18 cellular contexts compared by ENCODE assay signal in genomic region chr14:55153951-55154350, GRCh38. TPM values are rescaled to one million over a fixed set of nuclear protein-coding genes. Genes with fewer than 3 reads are reported as not detected.
DNase-seq lines count a peak whose midpoint lies in the region; FAIRE-seq and TF ChIP-seq lines count a peak whose summit lies in the region.
"Had no signal": no experiment of that assay in that cellular context is flagged by ENCODE, and none has a peak within 500 bp of the region (broad histone marks: within the 10 kb centered on the region; RNA-seq: fewer than 3 reads in every experiment).

No MANE protein-coding gene starts in this region.

- H3K4me3 ChIP-seq in mesendoderm (ENCODE audit: low read length): no peak overlapping the region

- H4K8ac ChIP-seq in mesendoderm (ENCODE audit: low read depth, low read length): no peak overlapping the region

- no peak overlapping the region for H2BK5ac ChIP-seq in mesendoderm (ENCODE audit: low read length)

- no peak overlapping the region for H3K56ac ChIP-seq in mesendoderm (ENCODE audit: low read length)

- no peak overlapping the region for H3K18ac ChIP-seq in mesendoderm (ENCODE audit: low read length)

- no peak overlapping the region for H2BK120ac ChIP-seq in mesendoderm (ENCODE audit: low read depth, low read length)

- no CpG with 5 or more reads among the region's 3 CpGs for WGBS in mesendoderm (ENCODE audit: extremely low coverage, insufficient coverage, low lambda C conversion rate)

- H3K23ac ChIP-seq in mesendoderm (ENCODE audit: low read length): no peak overlapping the region

- no peak overlapping the region for H2AK5ac ChIP-seq in mesendoderm (ENCODE audit: low read length)

- H3K4ac ChIP-seq in mesendoderm (ENCODE audit: low read depth, low read length): no peak overlapping the region

- H3K36me3 ChIP-seq in mesendoderm (ENCODE audit: control insufficient read depth, insufficient read depth, low read length): no peaks in the 10 kb centered on the region

- H3K27me3 ChIP-seq in mesendoderm (ENCODE audit: insufficient read depth, low read length, poor library complexity): no peaks in the 10 kb centered on the region

- H3K4me1 ChIP-seq in mesendoderm (ENCODE audit: control insufficient read depth, low read depth, low read length): no peaks in the 10 kb centered on the region
- H3K4me1 ChIP-seq: Caco-2 had no signal

- H3K79me2 ChIP-seq in mesendoderm (ENCODE audit: control insufficient read depth, insufficient read depth, low read length): no peaks in the 10 kb centered on the region

- no peak overlapping the region for H3K9ac ChIP-seq in mesendoderm (ENCODE audit: low read length)

- H2BK15ac ChIP-seq in mesendoderm (replicated peaks; ENCODE audit: low read depth): no peak overlapping the region

- no peak overlapping the region for H4K5ac ChIP-seq in mesendoderm (ENCODE audit: low read length)

- H3K4me2 ChIP-seq in mesendoderm (ENCODE audit: low read length): no peak overlapping the region

- DNase-seq in D721Med (ENCODE audit: insufficient read length, low spot score): no peak
- DNase-seq in HTR-8/SVneo (ENCODE audit: insufficient read length, low spot score): no peak
- DNase-seq in NCI-H2171 treated with DMSO at 0.1 percent for 48 hours (lab: John Stamatoyannopoulos, UW): peak; percentile 97
- peak; percentile 21 for DNase-seq in NCI-H82 treated with DMSO at 0.1 percent for 48 hours (lab: John Stamatoyannopoulos, UW; ENCODE audit: unreplicated experiment)
- no peak for DNase-seq in HuH-7 (ENCODE audit: low spot score)
- DNase-seq in GF-D8 (lab: John Stamatoyannopoulos, UW): no peak
- no peak for DNase-seq in mesendoderm
- DNase-seq in SW480 (ENCODE audit: low spot score): no peak
- DNase-seq: Caco-2; CD8-positive, alpha-beta memory T cell; DMS79; HCEC 1CT; HFFc6; KBM-7 had no signal

- H3K79me1 ChIP-seq in mesendoderm (ENCODE audit: low read length): no peaks in the 10 kb centered on the region

- H3K27ac ChIP-seq in mesendoderm (ENCODE audit: low read depth, low read length): no peak overlapping the region
- H3K27ac ChIP-seq: 22Rv1 had no signal

- FAIRE-seq in D721Med (lab: Jason Lieb, UNC) (peak; percentile 35), HTR-8/SVneo (lab: Jason Lieb, UNC) (peak; percentile 69)
- FAIRE-seq: G401.6, GM12892, H1 had no signal

- TF ChIP-seq CTCF in D721Med (IDR thresholded peaks at IDR 0.05; ENCODE audit: insufficient read depth, missing control alignments): no peak

RNA-seq across cellular contexts. Expression of gene LGALS3, which starts 24.9 kb away (rescaled TPM):
- 9.2 TPM for polyA plus RNA-seq in mesendoderm (2013, experiment 1 of 2)
- polyA plus RNA-seq in mesendoderm (2013, experiment 2 of 2): 9.7 TPM

RNA-seq across cellular contexts. Expression of gene DLGAP5, which starts 37.4 kb away (rescaled TPM):
- 91.1 TPM for polyA plus RNA-seq in mesendoderm (2013, experiment 1 of 2)
- 89.4 TPM for polyA plus RNA-seq in mesendoderm (2013, experiment 2 of 2)

Comparison
In these comparisons a context has a peak if more than half of its experiments do, and no peak if none do; other contexts are left out.
1. DNase-seq: peak in NCI-H2171 treated with DMSO at 0.1 percent for 48 hours (single experiment) and NCI-H82 treated with DMSO at 0.1 percent for 48 hours (single experiment); none in D721Med (single experiment), HTR-8/SVneo (single experiment), HuH-7 (single experiment), GF-D8 (single experiment), mesendoderm (single experiment) and SW480 (single experiment).